Comparison of ENCODE assay signal across 10 cellular contexts in genomic region chr1:19391596-19391981, GRCh38.
DNase-seq lines count a peak whose midpoint lies in the region; ATAC-seq and TF ChIP-seq lines count a peak whose summit lies in the region.
"Had no signal": no experiment of that assay in that cellular context is flagged by ENCODE, and none has a peak within 500 bp of the region (broad histone marks: within the 10 kb centered on the region; RNA-seq: fewer than 3 reads in every experiment).

No MANE protein-coding gene starts in this region.

- DNase-seq in GM12864 (ENCODE audit: low read depth), result no peak
- no peak for DNase-seq in RWPE1 (ENCODE audit: low spot score)
- no peak for DNase-seq in esophagus squamous epithelium (lab: John Stamatoyannopoulos, UW)
- DNase-seq in NCI-H446 (lab: John Stamatoyannopoulos, UW), result no peak
- DNase-seq in DMS 273 treated with DMSO at 0.1 percent for 48 hours (lab: John Stamatoyannopoulos, UW), result no peak
- DNase-seq: SIG-M5 had no signal

- H3K27me3 ChIP-seq in esophagus squamous epithelium (no peaks in the 10 kb centered on the region), skeletal muscle tissue (ENCODE audit: control insufficient read depth in 3 of 3, insufficient read depth in 3 of 3, low read length in 3 of 3) (no peaks in the 10 kb centered on the region)

- peaks cover 51 to 100% (median 64%) of the 10 kb centered on the region in 3 donors for H3K4me1 ChIP-seq in esophagus squamous epithelium
- peaks cover 31 to 47% (median 38%) of the 10 kb centered on the region in 3 donors for H3K4me1 ChIP-seq in skeletal muscle tissue (ENCODE audit: control insufficient read depth in 3 of 3, insufficient read depth in 3 of 3, low read length in 3 of 3)

- H3K27ac ChIP-seq in RWPE1 (peak overlapping the region; percentile 63), esophagus squamous epithelium (peak overlapping the region; percentile 70 to 89 (median 86)), skeletal muscle tissue (ENCODE audit: low read depth, low read length) (peak overlapping the region; percentile 76)
- H3K27ac ChIP-seq: HL-60 had no signal

- POLR2A ChIA-PET in RWPE1 (lab: Yijun Ruan, JAX; ENCODE audit: low non-redundant PET), result no interaction called here

- ATAC-seq in GM19455 (IDR thresholded peaks at IDR 0.05; ENCODE audit: unreplicated experiment) (no peak), HG03342 (IDR thresholded peaks at IDR 0.05; ENCODE audit: unreplicated experiment) (no peak)

- TF ChIP-seq CTCF in GM12864 (IDR thresholded peaks at IDR 0.05; ENCODE audit: low read depth, low read length, missing control alignments), result no peak
- peak; percentile 62 for TF ChIP-seq CTCF in RWPE1 (conservative IDR thresholded peaks at IDR 0.05; ENCODE audit: low read depth)
- no peak for TF ChIP-seq CTCF in esophagus squamous epithelium (IDR thresholded peaks at IDR 0.05)

- CTCF ChIA-PET in RWPE1 (lab: Yijun Ruan, JAX), result interaction anchor here (0.6 to 1.2 kb wide), 6 partner anchors 8 to 260 kb away, joined by 3 to 5 read pairs (median 4); no protein-coding TSS in a partner anchor

- 3 to 23% methylated on average over 4 to 10 of the region's 10 CpGs for WGBS in esophagus squamous epithelium, 2 donors

- no peak for TF ChIP-seq POLR2A in esophagus squamous epithelium (IDR thresholded peaks at IDR 0.05)

- H3K36me3 ChIP-seq in esophagus squamous epithelium (peaks cover 0 to 29% (median 5%) of the 10 kb centered on the region in 3 donors), skeletal muscle tissue (ENCODE audit: control insufficient read depth in 3 of 3, insufficient read depth in 3 of 3, low read length in 3 of 3) (peaks cover 0 to 5% (median 0%) of the 10 kb centered on the region in 3 donors)

- H3K4me3 ChIP-seq in GM12864 (ENCODE audit: low read depth, low read length) (peak overlapping the region; percentile 5; the same call in 1 of the 2 replicates), esophagus squamous epithelium (peak overlapping the region in 2 of 4 donors; percentile 9 to 13), skeletal muscle tissue (ENCODE audit: low read length in 3 of 3) (no peak overlapping the region)

- no peaks in the 10 kb centered on the region for H3K9me3 ChIP-seq in esophagus squamous epithelium
- no peaks in the 10 kb centered on the region for H3K9me3 ChIP-seq in skeletal muscle tissue (ENCODE audit: control insufficient read depth in 3 of 3, low read length in 3 of 3)

- intact Hi-C loops in esophagus squamous epithelium (cut with DNase I), result loop anchor here (10.0 kb wide), 2 partner anchors 93 to 193 kb away; partner anchors contain the start of gene CAPZB

- H3K9ac ChIP-seq in skeletal muscle tissue (ENCODE audit: low read depth in 1 of 3, low read length in 3 of 3), result peak overlapping the region in 2 of 3 donors; percentile 3 to 65
